In the genomic region with DNA sequence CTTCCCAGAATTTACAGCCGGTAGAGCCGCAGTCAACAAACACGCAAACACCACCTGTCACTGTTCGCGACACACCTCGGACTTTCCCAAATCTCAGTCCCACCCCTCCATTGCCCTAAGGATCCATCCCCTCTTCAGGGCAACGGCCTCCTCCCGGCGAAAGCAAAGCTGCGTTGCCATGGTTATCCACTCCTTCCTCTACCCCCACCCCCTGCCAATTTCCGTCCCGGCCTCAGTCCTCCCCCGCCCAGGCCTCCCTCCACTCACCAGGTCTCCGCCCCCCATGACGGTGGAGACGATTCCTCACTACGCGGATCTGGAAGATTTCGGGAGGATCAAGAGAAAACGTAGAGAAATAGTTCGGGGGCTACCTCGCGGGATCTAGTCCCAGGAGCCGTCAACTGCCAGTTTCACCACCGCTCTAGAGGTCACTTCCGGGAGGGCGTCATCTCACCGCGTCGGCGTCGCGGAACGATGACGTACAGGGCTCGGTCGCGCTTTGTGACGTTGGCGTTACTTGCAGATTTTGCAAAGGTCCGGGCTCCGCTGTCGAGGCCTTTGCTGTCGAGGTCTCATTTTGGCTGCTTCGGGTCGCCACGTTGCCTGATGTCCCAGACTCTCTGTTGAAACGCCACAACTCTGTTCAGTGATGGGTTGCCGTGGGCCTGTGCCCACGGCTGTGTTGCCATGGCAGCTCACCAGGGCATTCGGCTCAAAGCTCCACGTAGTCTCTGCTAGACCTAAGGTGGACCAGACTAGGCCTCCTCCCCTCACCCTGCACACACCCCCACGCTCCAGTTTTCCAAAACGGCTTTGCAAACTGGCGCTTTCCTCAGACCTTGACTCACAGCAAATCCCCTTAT, we compare ENCODE assay signal across 8 cellular contexts. TPM values are rescaled to one million over a fixed set of nuclear protein-coding genes. Genes with fewer than 3 reads are reported as not detected.
A peak's percentile ranks its signal among the peaks of the same experiment; 100 is the strongest.
DNase-seq lines count a peak whose midpoint lies in the region; ATAC-seq, FAIRE-seq and TF ChIP-seq lines count a peak whose summit lies in the region.

A gene (minus strand): TSS at position 423 of the 863 bp plus-strand sequence. CDS start 138 bp downstream, at position 285.

- H3K4me1 ChIP-seq in right atrium auricular region (peaks cover 0 to 18% of the 10 kb centered on the region in 2 donors), psoas muscle (peaks cover 9% of the 10 kb centered on the region), urinary bladder (ENCODE audit: insufficient read depth) (no peaks in the 10 kb centered on the region)

- intact Hi-C loops in psoas muscle (cut with DNase I) = loop anchor here in 1 of 2 donors (10.0 kb wide), 1 partner anchor 70 kb away; a partner anchor contains a TSS

- H3K4me3 ChIP-seq in right atrium auricular region (peak within 1 kb of the TSS; percentile 85 to 98), psoas muscle (peak within 1 kb of the TSS; percentile 91), urinary bladder (ENCODE audit: low read depth, low read length) (peak within 1 kb of the TSS; percentile 87)

- H3K36me3 ChIP-seq in right atrium auricular region (peaks cover 9% of the 10 kb centered on the region), psoas muscle (ENCODE audit: insufficient read depth in 1 of 2, low read depth in 1 of 2) (peaks cover 0 to 23% of the 10 kb centered on the region in 2 donors), urinary bladder (ENCODE audit: insufficient read depth) (peaks cover 3% of the 10 kb centered on the region)

- H3K27ac ChIP-seq in angular gyrus (ENCODE audit: low read depth, low read length) (peak within 1 kb of the TSS; percentile 99), right atrium auricular region (peak within 1 kb of the TSS; percentile 97 to 98), psoas muscle (peak within 1 kb of the TSS; percentile 98), urinary bladder (ENCODE audit: low read depth) (peak within 1 kb of the TSS; percentile 95)

- TF ChIP-seq CTCF in right atrium auricular region (IDR thresholded peaks at IDR 0.05) = peak in 1 of 2 donors; percentile 16
- no peak for TF ChIP-seq CTCF in psoas muscle (IDR thresholded peaks at IDR 0.05)

- FAIRE-seq in GM12892 (lab: Jason Lieb, UNC) = no peak

- no peaks in the 10 kb centered on the region for H3K9me3 ChIP-seq in right atrium auricular region
- H3K9me3 ChIP-seq in psoas muscle = no peaks in the 10 kb centered on the region

- ATAC-seq in HG02884 (IDR thresholded peaks at IDR 0.05; ENCODE audit: unreplicated experiment) = peak; percentile 73
- peak; percentile 92 to 96 (median 94) for ATAC-seq in psoas muscle

- DNase-seq in GM12892 (ENCODE audit: insufficient read length) (peak; percentile 83), NCI-H187 treated with DMSO at 0.1 percent for 48 hours (lab: John Stamatoyannopoulos, UW) (peak; percentile 39), T-helper 2 cell (peak; percentile 88 to 97 (median 94)), right atrium auricular region (ENCODE audit: low spot score) (peak; percentile 99), psoas muscle (peak; percentile 93 to 97)

- WGBS in psoas muscle, 3 donors = 1% methylated on average over 55 of the region's 55 CpGs
- under 1% methylated on average over 55 of the region's 55 CpGs for WGBS in urinary bladder

- peak; percentile 91 for TF ChIP-seq POLR2A in GM12892 (IDR thresholded peaks at IDR 0.05; ENCODE audit: low read depth, low read length)

- H3K27me3 ChIP-seq in right atrium auricular region (no peaks in the 10 kb centered on the region), psoas muscle (ENCODE audit: insufficient read depth in 3 of 3, low read length in 2 of 3) (no peaks in the 10 kb centered on the region)

RNA-seq across cellular contexts. Expression of the gene that starts here (rescaled TPM):
- 21.9 TPM for polyA plus RNA-seq in GM12892 (2012; ENCODE audit: missing spikeins)
- total RNA-seq in right atrium auricular region = 1 to 10 TPM; 9.0 to 9.5 TPM
- total RNA-seq in psoas muscle = 10 to 100 TPM in 3 of 4 donors, 1 to 10 TPM in 1; 9.7 to 21.3 (median 15.3) TPM
- 10 to 100 TPM; 13.5 to 22.0 (median 15.0) TPM for polyA plus RNA-seq in psoas muscle
- total RNA-seq in urinary bladder = 11.8 TPM
- polyA plus RNA-seq in urinary bladder = 18.9 TPM

Comparison
In these comparisons a context has a peak if more than half of its experiments do, and no peak if none do; other contexts are left out.
1. Peak in every context shown above with its lines: DNase-seq, ATAC-seq, H3K4me3 ChIP-seq and H3K27ac ChIP-seq.
2. DNase-seq: peak in every context shown above with its lines; median percentile 99 in right atrium auricular region; 95 in psoas muscle; 94 in T-helper 2 cell; 83 in GM12892; 39 in NCI-H187 treated with DMSO at 0.1 percent for 48 hours.